Comparison of ENCODE assay signal across 16 cellular contexts in genomic region chr5:68450245-68450852, GRCh38.
DNase-seq lines count a peak whose midpoint lies in the region; ATAC-seq and TF ChIP-seq lines count a peak whose summit lies in the region.
"Had no signal": no experiment of that assay in that cellular context is flagged by ENCODE, and none has a peak within 500 bp of the region (broad histone marks: within the 10 kb centered on the region; RNA-seq: fewer than 3 reads in every experiment).

No MANE protein-coding gene starts in this region.

- DNase-seq in AG09309 (ENCODE audit: low read depth) (peak; percentile 60), RWPE1 (ENCODE audit: low spot score) (peak; percentile 63), fibroblast of mammary gland (ENCODE audit: low read depth) (peak; percentile 29), omental fat pad (ENCODE audit: low spot score) (no peak), NCI-H748 treated with DMSO at 0.1 percent for 48 hours (lab: John Stamatoyannopoulos, UW) (no peak), NCI-H146 (lab: John Stamatoyannopoulos, UW) (no peak)
- DNase-seq in activated CD4-positive, alpha-beta T cell treated with anti-CD3 and anti-CD28 coated beads, Interleukin-2, amount 50 U/mL, for 4 hours, result no peak
- DNase-seq: ACHN; brain microvascular endothelial cell; COR-L47; effector memory CD8-positive, alpha-beta T cell; heart left ventricle; HFFc6; left cardiac atrium; natural killer cell had no signal

- H3K27ac ChIP-seq in RWPE1, result no peak overlapping the region
- H3K27ac ChIP-seq: brain microvascular endothelial cell had no signal

- TF ChIP-seq CTCF in AG09309 (IDR thresholded peaks at IDR 0.05; ENCODE audit: control insufficient read depth, insufficient read depth, low read depth, low read length, missing control alignments) (no peak), RWPE1 (conservative IDR thresholded peaks at IDR 0.05; ENCODE audit: low read depth) (no peak), fibroblast of mammary gland (conservative IDR thresholded peaks at IDR 0.05; ENCODE audit: control insufficient read depth, insufficient read depth, low read depth, low read length) (no peak), omental fat pad (IDR thresholded peaks at IDR 0.05) (no peak)

- CTCF ChIA-PET in RWPE1 (lab: Yijun Ruan, JAX), result interaction anchor here (1.3 kb wide), 1 partner anchor 164 kb away, joined by 5 read pairs; no protein-coding TSS in a partner anchor

- POLR2A ChIA-PET in RWPE1 (lab: Yijun Ruan, JAX; ENCODE audit: low non-redundant PET), result no interaction called here

- ATAC-seq in omental fat pad (ENCODE audit: low FRiP score) (peak; percentile 41), HG02642 (IDR thresholded peaks at IDR 0.05; ENCODE audit: poor library complexity, unreplicated experiment) (no peak)
- ATAC-seq: effector memory CD8-positive, alpha-beta T cell; natural killer cell had no signal

- H3K4me3 ChIP-seq in AG09309 (ENCODE audit: control insufficient read depth, low read depth, low read length) (no peak overlapping the region), fibroblast of mammary gland (ENCODE audit: control insufficient read depth, low read depth, low read length) (no peak overlapping the region)
- H3K4me3 ChIP-seq: heart left ventricle had no signal

Comparison
In these comparisons a context has a peak if more than half of its experiments do, and no peak if none do; other contexts are left out.
1. DNase-seq: peak in AG09309 (single experiment), RWPE1 (single experiment) and fibroblast of mammary gland (single experiment); none in omental fat pad (single experiment), NCI-H748 treated with DMSO at 0.1 percent for 48 hours (single experiment), NCI-H146 (single experiment) and activated CD4-positive, alpha-beta T cell treated with anti-CD3 and anti-CD28 coated beads, Interleukin-2, amount 50 U/mL, for 4 hours (0 of 2).